Comparison of ENCODE assay signal across 8 cellular contexts in genomic region chr7:13990984-13991790, GRCh38. TPM values are rescaled to one million over a fixed set of nuclear protein-coding genes. Genes with fewer than 3 reads are reported as not detected.
DNase-seq lines count a peak whose midpoint lies in the region; ATAC-seq and TF ChIP-seq lines count a peak whose summit lies in the region.

No MANE protein-coding gene starts in this region.

- no peaks in the 10 kb centered on the region for H3K36me3 ChIP-seq in left ventricle myocardium inferior
- H3K36me3 ChIP-seq in trophoblast cell (ENCODE audit: control insufficient read depth in 1 of 2, insufficient read depth in 2 of 2, low read length in 2 of 2), result no peaks in the 10 kb centered on the region
- no peaks in the 10 kb centered on the region for H3K36me3 ChIP-seq in upper lobe of left lung

- no peak overlapping the region for H4K91ac ChIP-seq in trophoblast cell (ENCODE audit: low read depth, low read length)

- peak overlapping the region; percentile 86 for H3K4me2 ChIP-seq in trophoblast cell (ENCODE audit: low read length)

- peak; percentile 98 to 99 for ATAC-seq in upper lobe of left lung (ENCODE audit: low FRiP score in 2 of 2)

- DNase-seq in ELF-1 (ENCODE audit: low read depth, low spot score), result peak; percentile 100
- peak; percentile 91 for DNase-seq in HEK293T (ENCODE audit: extremely low spot score)
- DNase-seq in NCI-H1105 (lab: John Stamatoyannopoulos, UW), result peak; percentile 96
- DNase-seq in SKM-1 treated with dmso at 0.1 percent for 144 hours (lab: John Stamatoyannopoulos, UW; ENCODE audit: unreplicated experiment), result peak; percentile 97
- DNase-seq in left ventricle myocardium inferior, result peak; percentile 97
- DNase-seq in trophoblast cell, result peak; percentile 94 to 95
- peak; percentile 93 to 94 for DNase-seq in upper lobe of left lung

- H3K79me1 ChIP-seq in trophoblast cell (ENCODE audit: low read length), result peaks cover 2% of the 10 kb centered on the region

- no peak for TF ChIP-seq EP300 in upper lobe of left lung (IDR thresholded peaks at IDR 0.05)

- H3K9ac ChIP-seq in trophoblast cell (ENCODE audit: low read length), result peak overlapping the region; percentile 69

- no peak overlapping the region for H2BK5ac ChIP-seq in trophoblast cell (ENCODE audit: low read depth, low read length, poor library complexity)

- H3K4me3 ChIP-seq in left ventricle myocardium inferior (peak overlapping the region; percentile 75), trophoblast cell (ENCODE audit: low read depth, low read length) (peak overlapping the region; percentile 82), upper lobe of left lung (peak overlapping the region; percentile 48 to 64 (median 56))

- H3K9me3 ChIP-seq in left ventricle myocardium inferior (replicated peaks), result no peaks in the 10 kb centered on the region
- no peaks in the 10 kb centered on the region for H3K9me3 ChIP-seq in trophoblast cell (ENCODE audit: insufficient read depth, low read depth, low read length)
- no peaks in the 10 kb centered on the region for H3K9me3 ChIP-seq in upper lobe of left lung

- no peak overlapping the region for H4K12ac ChIP-seq in trophoblast cell (ENCODE audit: low read depth, low read length)

- no peak overlapping the region for H3K18ac ChIP-seq in trophoblast cell (ENCODE audit: low read length)

- intact Hi-C loops in left ventricle myocardium inferior (cut with micrococcal nuclease), result no loop called here

- TF ChIP-seq CTCF in left ventricle myocardium inferior (IDR thresholded peaks at IDR 0.05; ENCODE audit: borderline replicate concordance) (peak; percentile 34), upper lobe of left lung (IDR thresholded peaks at IDR 0.05) (peak in 1 of 6 experiments; percentile 35)

- peak overlapping the region; percentile 44 for H4K8ac ChIP-seq in trophoblast cell (ENCODE audit: low read depth, low read length)

- WGBS in trophoblast cell (ENCODE audit: extremely low coverage, insufficient coverage, insufficient read length), result no CpG with 5 or more reads among the region's 38 CpGs
- WGBS in upper lobe of left lung, 2 donors, result 1% methylated on average over 21 to 38 of the region's 38 CpGs

- H2AK5ac ChIP-seq in trophoblast cell (ENCODE audit: low read length), result no peak overlapping the region

- no peaks in the 10 kb centered on the region for H3K27me3 ChIP-seq in left ventricle myocardium inferior (ENCODE audit: low read depth)
- H3K27me3 ChIP-seq in trophoblast cell (ENCODE audit: insufficient read depth, low read length), result no peaks in the 10 kb centered on the region
- no peaks in the 10 kb centered on the region for H3K27me3 ChIP-seq in upper lobe of left lung

- CTCF ChIA-PET in HEK293T (lab: Yijun Ruan, JAX), result no interaction called here

- peaks cover 32% of the 10 kb centered on the region for H3K4me1 ChIP-seq in left ventricle myocardium inferior
- H3K4me1 ChIP-seq in trophoblast cell (ENCODE audit: control insufficient read depth in 1 of 2, insufficient read depth in 2 of 2, low read length in 2 of 2), result peaks cover 0 to 4% of the 10 kb centered on the region in 2 experiments
- peaks cover 0 to 5% (median 4%) of the 10 kb centered on the region in 4 donors for H3K4me1 ChIP-seq in upper lobe of left lung

- H3K27ac ChIP-seq in angular gyrus (ENCODE audit: low read depth, low read length), result peak overlapping the region; percentile 65
- peak overlapping the region; percentile 94 for H3K27ac ChIP-seq in left ventricle myocardium inferior (replicated peaks)
- H3K27ac ChIP-seq in trophoblast cell (ENCODE audit: low read depth, low read length), result no peak overlapping the region
- H3K27ac ChIP-seq in upper lobe of left lung, result peak overlapping the region; percentile 81 to 89 (median 86)

- H2AFZ ChIP-seq in trophoblast cell (ENCODE audit: insufficient read depth, low read length, poor library complexity), result peak overlapping the region; percentile 74

- no peak overlapping the region for H3K23ac ChIP-seq in trophoblast cell (ENCODE audit: low read length)

- TF ChIP-seq POLR2A in upper lobe of left lung (IDR thresholded peaks at IDR 0.05), result peak in 2 of 4 donors; percentile 22 to 69

- no peak overlapping the region for H2BK120ac ChIP-seq in trophoblast cell (ENCODE audit: insufficient read depth, low read length, poor library complexity)

- H3K4ac ChIP-seq in trophoblast cell (ENCODE audit: low read depth, low read length), result no peak overlapping the region

- POLR2A ChIA-PET in HEK293T (lab: Yijun Ruan, JAX), result interaction anchor here (1.6 kb wide), 1 partner anchor 71 kb away, joined by 4 read pairs; no protein-coding TSS in a partner anchor

- no peaks in the 10 kb centered on the region for H3K79me2 ChIP-seq in trophoblast cell (ENCODE audit: control insufficient read depth, insufficient read depth, low read length, poor library complexity)

- H3K14ac ChIP-seq in trophoblast cell (ENCODE audit: low read length), result no peak overlapping the region

- no peak overlapping the region for H2BK12ac ChIP-seq in trophoblast cell (ENCODE audit: low read length)

TF ChIP-seq in HEK293T, 16 proteins besides CTCF, POLR2A, EP300 and RAD21:
- TF ChIP-seq LEF1 (IDR thresholded peaks at IDR 0.05; ENCODE audit: borderline replicate concordance) (no peak), PKNOX1 (IDR thresholded peaks at IDR 0.05) (peak; percentile 69), L3MBTL2 (conservative IDR thresholded peaks at IDR 0.05) (peak; percentile 88)

RNA-seq across cellular contexts. Expression of gene ETV1, which starts 1.7 kb away (rescaled TPM):
- total RNA-seq in left ventricle myocardium inferior, result 59.7 TPM
- polyA plus RNA-seq in trophoblast cell (2013), result 0.57 and 0.73 TPM in 2 replicates
- total RNA-seq in upper lobe of left lung, result 10 to 100 TPM; 33.2 to 74.6 (median 50.2) TPM
